ENCODE assay signal across 8 cellular contexts in genomic region chr5:140563554-140563953, GRCh38. TPM values are rescaled to one million over a fixed set of nuclear protein-coding genes. Genes with fewer than 3 reads are reported as not detected.
A peak's percentile ranks its signal among the peaks of the same experiment; 100 is the strongest.
DNase-seq lines count a peak whose midpoint lies in the region; ATAC-seq and TF ChIP-seq lines count a peak whose summit lies in the region.

No MANE protein-coding gene starts in this region.

- intact Hi-C loops in esophagus squamous epithelium (cut with DNase I) (no loop called here), psoas muscle (cut with DNase I) (no loop called here)

- 40 to 97% methylated on average over 4 of the region's 9 CpGs for WGBS in esophagus squamous epithelium, 2 donors
- WGBS in psoas muscle, 3 donors: 61 to 68% (median 66%) methylated on average over 9 of the region's 9 CpGs

- H3K9me3 ChIP-seq in esophagus squamous epithelium (no peaks in the 10 kb centered on the region), psoas muscle (no peaks in the 10 kb centered on the region)

- H3K27ac ChIP-seq in RWPE1 (peak overlapping the region; percentile 92), esophagus squamous epithelium (peak overlapping the region; percentile 93 to 97 (median 94)), psoas muscle (peak overlapping the region; percentile 97)

- CTCF ChIA-PET in RWPE1 (lab: Yijun Ruan, JAX): interaction anchor here (0.5 to 1.2 kb wide), 3 partner anchors 75 to 249 kb away, joined by 3 to 6 read pairs (median 4); partner anchors contain the start of gene TMCO6

- no peaks in the 10 kb centered on the region for H3K27me3 ChIP-seq in esophagus squamous epithelium
- no peaks in the 10 kb centered on the region for H3K27me3 ChIP-seq in psoas muscle (ENCODE audit: insufficient read depth in 3 of 3, low read length in 2 of 3)

- H3K36me3 ChIP-seq in esophagus squamous epithelium: peaks cover 8 to 59% (median 14%) of the 10 kb centered on the region in 3 donors
- peaks cover 7 to 62% of the 10 kb centered on the region in 2 donors for H3K36me3 ChIP-seq in psoas muscle (ENCODE audit: insufficient read depth in 1 of 2, low read depth in 1 of 2)

- TF ChIP-seq CTCF in RWPE1 (conservative IDR thresholded peaks at IDR 0.05; ENCODE audit: low read depth): no peak
- TF ChIP-seq CTCF in esophagus squamous epithelium (IDR thresholded peaks at IDR 0.05): no peak
- TF ChIP-seq CTCF in psoas muscle (IDR thresholded peaks at IDR 0.05): no peak

- no peak for TF ChIP-seq POLR2A in esophagus squamous epithelium (IDR thresholded peaks at IDR 0.05)

- peak; percentile 55 for DNase-seq in G401 (ENCODE audit: low spot score)
- no peak for DNase-seq in RWPE1 (ENCODE audit: low spot score)
- no peak for DNase-seq in esophagus squamous epithelium (lab: John Stamatoyannopoulos, UW)
- no peak for DNase-seq in psoas muscle
- no peak for DNase-seq in islet precursor cell
- DNase-seq in AG20443 (ENCODE audit: low spot score): no peak
- no peak for DNase-seq in DMS 273 (lab: John Stamatoyannopoulos, UW; ENCODE audit: unreplicated experiment)
- DNase-seq in SK-N-DZ (ENCODE audit: low spot score): no peak

- H3K4me3 ChIP-seq in esophagus squamous epithelium (peak overlapping the region; percentile 62 to 91 (median 78)), psoas muscle (peak overlapping the region; percentile 82)

- peaks cover 11 to 63% (median 44%) of the 10 kb centered on the region in 3 donors for H3K4me1 ChIP-seq in esophagus squamous epithelium
- H3K4me1 ChIP-seq in psoas muscle: peaks cover 59% of the 10 kb centered on the region

- in situ Hi-C loops in G401 (cut with HindIII; ENCODE audit: low sequenced_read_pairs): no loop called here

- POLR2A ChIA-PET in RWPE1 (lab: Yijun Ruan, JAX; ENCODE audit: low non-redundant PET): interaction anchor here (0.6 to 0.9 kb wide), 3 partner anchors 16 to 83 kb away, joined by 3 to 4 read pairs (median 3); partner anchors contain the start of genes EIF4EBP3 and NDUFA2

- ATAC-seq in psoas muscle: no peak

RNA-seq across cellular contexts. Expression of gene APBB3, which starts 0.8 kb away (rescaled TPM):
- 11.6 and 27.4 TPM in 2 replicates for total RNA-seq in G401 (2014; rRNA removed; shearing (Covaris generic))
- total RNA-seq in esophagus squamous epithelium (10 to 100 TPM in 1 of 4 donors, 1 to 10 TPM in 3; 3.4 to 10.5 (median 6.5) TPM), psoas muscle (10 to 100 TPM in 3 of 4 donors, 1 to 10 TPM in 1; 9.5 to 25.4 (median 16.4) TPM)
- 1 to 10 TPM; 4.3 to 7.6 (median 6.6) TPM for polyA plus RNA-seq in psoas muscle
- polyA plus RNA-seq in SK-N-DZ (2014; cell fraction: cytosol; rRNA removed): 28.2 and 32.4 TPM in 2 replicates
- 209 and 239 TPM in 2 replicates for polyA plus RNA-seq in SK-N-DZ (2014; cell fraction: nucleus; rRNA removed)

RNA-seq across cellular contexts. Expression of gene SLC35A4, which starts 1.1 kb away (rescaled TPM):
- 24.4 and 44.6 TPM in 2 replicates for total RNA-seq in G401 (2014; rRNA removed; shearing (Covaris generic))
- total RNA-seq in esophagus squamous epithelium: 10 to 100 TPM; 41.4 to 56.9 (median 52.6) TPM
- total RNA-seq in psoas muscle: 100 to 1,000 TPM in 3 of 4 donors, 10 to 100 TPM in 1; 95.7 to 129 (median 117) TPM
- polyA plus RNA-seq in psoas muscle: 100 to 1,000 TPM in 1 of 3 donors, 10 to 100 TPM in 2; 49.9 to 149 (median 99.6) TPM
- 51.7 and 60.8 TPM in 2 replicates for polyA plus RNA-seq in SK-N-DZ (2014; cell fraction: cytosol; rRNA removed)
- 10.4 and 28.0 TPM in 2 replicates for polyA plus RNA-seq in SK-N-DZ (2014; cell fraction: nucleus; rRNA removed)

RNA-seq across cellular contexts. Expression of gene SRA1, which starts 6.3 kb away (rescaled TPM):
- 50.9 and 53.8 TPM in 2 replicates for total RNA-seq in G401 (2014; rRNA removed; shearing (Covaris generic))
- 10 to 100 TPM; 17.4 to 22.3 (median 21.0) TPM for total RNA-seq in esophagus squamous epithelium
- 10 to 100 TPM; 33.4 to 58.5 (median 37.6) TPM for total RNA-seq in psoas muscle
- polyA plus RNA-seq in psoas muscle: 10 to 100 TPM; 36.9 to 78.0 (median 58.6) TPM
- 19.3 and 22.7 TPM in 2 replicates for polyA plus RNA-seq in SK-N-DZ (2014; cell fraction: cytosol; rRNA removed)
- 34.9 and 45.3 TPM in 2 replicates for polyA plus RNA-seq in SK-N-DZ (2014; cell fraction: nucleus; rRNA removed)

RNA-seq across cellular contexts. Expression of gene EIF4EBP3, which starts 16.1 kb away (rescaled TPM):
- total RNA-seq in G401 (2014; rRNA removed; shearing (Covaris generic)): 1.3 TPM in 1 of 2 replicates, not detected in the other
- total RNA-seq in esophagus squamous epithelium: 10 to 100 TPM in 1 of 4 donors, 1 to 10 TPM in 3; 3.0 to 12.4 (median 6.2) TPM
- total RNA-seq in psoas muscle: 100 to 1,000 TPM in 1 of 4 donors, 10 to 100 TPM in 3; 31.7 to 116 (median 40.5) TPM
- polyA plus RNA-seq in psoas muscle: 10 to 100 TPM; 43.8 to 81.8 (median 64.2) TPM
- 0.36 TPM in 1 of 2 replicates, not detected in the other for polyA plus RNA-seq in SK-N-DZ (2014; cell fraction: cytosol; rRNA removed)
- 4.7 and 5.8 TPM in 2 replicates for polyA plus RNA-seq in SK-N-DZ (2014; cell fraction: nucleus; rRNA removed)
